ENCODE assay signal across 16 cellular contexts in genomic region chrX:153474266-153474665, GRCh38. TPM values are rescaled to one million over a fixed set of nuclear protein-coding genes. Genes with fewer than 3 reads are reported as not detected.
DNase-seq lines count a peak whose midpoint lies in the region; ATAC-seq, FAIRE-seq and TF ChIP-seq lines count a peak whose summit lies in the region.
"Had no signal": no experiment of that assay in that cellular context is flagged by ENCODE, and none has a peak within 500 bp of the region (broad histone marks: within the 10 kb centered on the region; RNA-seq: fewer than 3 reads in every experiment).

No MANE protein-coding gene starts in this region.

- H3K9me3 Mint-ChIP-seq in stimulated activated effector memory CD8-positive, alpha-beta T cell treated with anti-CD3 and anti-CD28 coated beads, Interleukin-12 subunit alpha, Interleukin-12 subunit beta, amount 100 ng/mL, for 72 hours = no peaks in the 10 kb centered on the region
- H3K9me3 Mint-ChIP-seq: activated CD4-positive, alpha-beta memory T cell treated with anti-CD3 and anti-CD28 coated beads, Interleukin-2, amount 10 ng/mL, durations not matched to agents 7 days and 5 days; activated T-helper 2 cell treated with anti-CD3 and anti-CD28 coated beads, Interferon-gamma antibody, Interleukin-2, Interleukin-4, amounts not matched to agents 10 μg/mL and 5 μg/mL and 100 μg/mL, durations not matched to agents 14 hours and 24 hours and 36 hours had no signal

- peaks cover 0 to 10% of the 10 kb centered on the region in 2 experiments; a peak in 2 of 4 replicates for H3K79me1 ChIP-seq in IMR-90 (ENCODE audit: low read depth in 1 of 2, low read length in 2 of 2)

- H4K5ac ChIP-seq in IMR-90 (ENCODE audit: low read depth, low read length) = no peak overlapping the region

- peak overlapping the region; percentile 25 for H3K4me3 Mint-ChIP-seq in stimulated activated effector memory CD8-positive, alpha-beta T cell treated with anti-CD3 and anti-CD28 coated beads, Interleukin-12 subunit alpha, Interleukin-12 subunit beta, amount 100 ng/mL, for 72 hours
- H3K4me3 Mint-ChIP-seq: activated CD4-positive, alpha-beta memory T cell treated with anti-CD3 and anti-CD28 coated beads, Interleukin-2, amount 10 ng/mL, durations not matched to agents 7 days and 5 days; neural progenitor cell had no signal

- peaks cover 23% of the 10 kb centered on the region for H3K9me1 ChIP-seq in IMR-90 (ENCODE audit: insufficient read depth, low read length)

- TF ChIP-seq RAD21 in IMR-90 (IDR thresholded peaks at IDR 0.05; ENCODE audit: low read length) = no peak

- no peak overlapping the region for H2AFZ ChIP-seq in IMR-90 (replicated peaks; ENCODE audit: low read length, poor library complexity)

- no peak for ATAC-seq in IMR-90 (ENCODE audit: low read depth)
- ATAC-seq in stimulated activated effector memory CD8-positive, alpha-beta T cell treated with anti-CD3 and anti-CD28 coated beads, Interleukin-12 subunit alpha, Interleukin-12 subunit beta, amount 100 ng/mL, for 72 hours = no peak

- H3K14ac ChIP-seq in IMR-90 (replicated peaks; ENCODE audit: low read depth, low read length) = peak overlapping the region; percentile 41; the same call in 1 of the 2 replicates

- POLR2A ChIA-PET in IMR-90 (lab: Charles Lee; ENCODE audit: unreplicated experiment) = no interaction called here

- H2BK120ac ChIP-seq in IMR-90 (ENCODE audit: low read depth, low read length) = peak overlapping the region; percentile 54

- H4K91ac ChIP-seq in IMR-90 (ENCODE audit: insufficient read depth, low read depth, low read length) = peak overlapping the region; percentile 66

- no peaks in the 10 kb centered on the region for H3K36me3 ChIP-seq in IMR-90 (ENCODE audit: control insufficient read depth, insufficient read depth, low read length)
- H3K36me3 ChIP-seq: neural progenitor cell, thyroid gland had no signal

- H4K20me1 ChIP-seq in IMR-90 (ENCODE audit: insufficient read depth, low read length) = no peaks in the 10 kb centered on the region

- H3K4ac ChIP-seq in IMR-90 (ENCODE audit: low read depth, low read length) = peak overlapping the region; percentile 79

- TF ChIP-seq CTCF in IMR-90 (conservative IDR thresholded peaks at IDR 0.05; ENCODE audit: low read depth, low read length) (no peak), coronary artery (IDR thresholded peaks at IDR 0.05) (no peak), D721Med (IDR thresholded peaks at IDR 0.05; ENCODE audit: insufficient read depth, missing control alignments) (no peak)

- no CpG with 5 or more reads among the region's 10 CpGs for WGBS in IMR-90 (ENCODE audit: extremely low coverage in 2 of 2, insufficient read length in 1 of 2), 2 experiments

- H3K56ac ChIP-seq in IMR-90 (ENCODE audit: extremely low read depth, insufficient read depth, low read length) = no peak overlapping the region

- peak overlapping the region; percentile 85 for H2AK9ac ChIP-seq in IMR-90 (replicated peaks; ENCODE audit: low read depth, low read length, poor library complexity)

- no peak for FAIRE-seq in D721Med (lab: Jason Lieb, UNC)

- no peaks in the 10 kb centered on the region for H3K36me3 Mint-ChIP-seq in stimulated activated effector memory CD8-positive, alpha-beta T cell treated with anti-CD3 and anti-CD28 coated beads, Interleukin-12 subunit alpha, Interleukin-12 subunit beta, amount 100 ng/mL, for 72 hours
- H3K36me3 Mint-ChIP-seq: neural progenitor cell had no signal

- H3K18ac ChIP-seq in IMR-90 (ENCODE audit: low read depth, low read length) = no peak overlapping the region

- no peak overlapping the region for H3K9ac ChIP-seq in IMR-90 (ENCODE audit: low read depth, low read length)
- H3K9ac ChIP-seq: neural progenitor cell had no signal

- H3K27ac ChIP-seq in IMR-90 (ENCODE audit: insufficient read depth, low read length) (no peak overlapping the region), coronary artery (peak overlapping the region; percentile 48 to 91)
- H3K27ac ChIP-seq: epithelial cell of prostate, neural progenitor cell had no signal

- H3K9me3 ChIP-seq in IMR-90 (ENCODE audit: control insufficient read depth, insufficient read depth, low read length) = no peaks in the 10 kb centered on the region
- H3K9me3 ChIP-seq: thyroid gland had no signal

- H3K27ac Mint-ChIP-seq in stimulated activated effector memory CD8-positive, alpha-beta T cell treated with anti-CD3 and anti-CD28 coated beads, Interleukin-12 subunit alpha, Interleukin-12 subunit beta, amount 100 ng/mL, for 72 hours = no peak overlapping the region
- H3K27ac Mint-ChIP-seq: activated CD4-positive, alpha-beta memory T cell treated with anti-CD3 and anti-CD28 coated beads, Interleukin-2, amount 10 ng/mL, durations not matched to agents 7 days and 5 days; activated T-helper 2 cell treated with anti-CD3 and anti-CD28 coated beads, Interferon-gamma antibody, Interleukin-2, Interleukin-4, amounts not matched to agents 10 μg/mL and 5 μg/mL and 100 μg/mL, durations not matched to agents 14 hours and 24 hours and 36 hours; neural progenitor cell had no signal

- H3K4me2 ChIP-seq in IMR-90 (ENCODE audit: low read depth, low read length) = no peak overlapping the region
- H3K4me2 ChIP-seq: neural progenitor cell had no signal

- H3K4me3 ChIP-seq in IMR-90 (ENCODE audit: insufficient read depth, low read depth, low read length) = no peak overlapping the region
- H3K4me3 ChIP-seq in coronary artery = peak overlapping the region; percentile 56
- H3K4me3 ChIP-seq: lung, neural progenitor cell, thyroid gland had no signal

- no peak overlapping the region for H2BK15ac ChIP-seq in IMR-90 (ENCODE audit: low read depth, low read length)

- BruUV-seq in IMR-90 (replicated peaks; lab: Mats Ljungman, UMichigan) = no TSS peak

- peak overlapping the region; percentile 61; the same call in 1 of the 2 replicates for H2BK20ac ChIP-seq in IMR-90 (ENCODE audit: low read depth, low read length)

- in situ Hi-C loops in IMR-90 (cut with MboI; ENCODE audit: low sequenced_read_pairs) (loop anchor here (25.0 kb wide), 1 partner anchor 437 kb away; no protein-coding TSS in a partner anchor), KBM-7 (cut with MboI; ENCODE audit: low pct_unique_long_range_greater_than_20kb, low sequenced_read_pairs) (no loop called here)

- peak overlapping the region; percentile 35; the same call in 1 of the 2 replicates for H2AK5ac ChIP-seq in IMR-90 (ENCODE audit: low read depth, low read length)

- DNase-seq in IMR-90 (no peak), coronary artery (ENCODE audit: low spot score) (no peak), KBM-7 (no peak), dermis blood vessel endothelial cell (no peak), D721Med (ENCODE audit: insufficient read length, low spot score) (no peak)
- DNase-seq in stimulated activated effector memory CD8-positive, alpha-beta T cell treated with anti-CD3 and anti-CD28 coated beads, Interleukin-12 subunit alpha, Interleukin-12 subunit beta, amount 100 ng/mL, for 72 hours (ENCODE audit: low spot score in 2 of 2) = no peak
- DNase-seq: DMS79 treated with DMSO at 0.1 percent for 48 hours, NCI-H1048, NCI-H526 treated with DMSO at 0.1 percent for 48 hours had no signal

- dilution Hi-C loops in IMR-90 (cut with HindIII; ENCODE audit: low sequenced_read_pairs, unreplicated experiment) = no loop called here

- no peaks in the 10 kb centered on the region for H3K27me3 ChIP-seq in IMR-90 (ENCODE audit: control insufficient read depth, insufficient read depth, low read length)
- H3K27me3 ChIP-seq: thyroid gland had no signal

- intact Hi-C loops in IMR-90 (cut with micrococcal nuclease) = no loop called here

- H2BK5ac ChIP-seq in IMR-90 (ENCODE audit: low read depth, low read length, poor library complexity, severe bottlenecking) = no peak overlapping the region

- H4K8ac ChIP-seq in IMR-90 (ENCODE audit: low read depth in 2 of 2, low read length in 2 of 2) = no peak overlapping the region; a peak in 1 of 4 replicates

- no peak for TF ChIP-seq POLR2A in IMR-90 (IDR thresholded peaks at IDR 0.05; ENCODE audit: low read depth, low read length)

- CTCF ChIA-PET in IMR-90 (lab: Yijun Ruan, JAX) = no interaction called here

- H3K4me1 ChIP-seq in IMR-90 (ENCODE audit: control insufficient read depth, insufficient read depth, low read length) = peaks cover 33% of the 10 kb centered on the region
- H3K4me1 ChIP-seq: neural progenitor cell had no signal

- H3K4me1 Mint-ChIP-seq in stimulated activated effector memory CD8-positive, alpha-beta T cell treated with anti-CD3 and anti-CD28 coated beads, Interleukin-12 subunit alpha, Interleukin-12 subunit beta, amount 100 ng/mL, for 72 hours = peaks cover 4% of the 10 kb centered on the region
- H3K4me1 Mint-ChIP-seq: neural progenitor cell had no signal

- no peak overlapping the region for H3K23ac ChIP-seq in IMR-90 (ENCODE audit: low read depth, low read length)

TF ChIP-seq in IMR-90, 13 proteins besides CTCF, POLR2A, EP300 and RAD21 (continues in another document):
- TF ChIP-seq NFE2L2 (IDR thresholded peaks at IDR 0.05; ENCODE audit: low read depth, low read length) (no peak), MAZ (IDR thresholded peaks at IDR 0.05; ENCODE audit: borderline replicate concordance, low read depth, low read length) (no peak), SMC3 (IDR thresholded peaks at IDR 0.05; ENCODE audit: low read depth, low read length) (no peak), MAFK (IDR thresholded peaks at IDR 0.05; ENCODE audit: low read depth, low read length) (no peak), RCOR1 (IDR thresholded peaks at IDR 0.05; ENCODE audit: insufficient replicate concordance, low read length) (no peak)

RNA-seq across cellular contexts. Expression of gene HAUS7, which starts 3.9 kb away (rescaled TPM):
- total RNA-seq in IMR-90 (2012; rRNA removed) = 10.8 TPM in 2 replicates
- 25.9 and 27.7 TPM in 2 replicates for polyA plus RNA-seq in IMR-90 (2012; rRNA removed)
- polyA plus RNA-seq in IMR-90 (2012; cell fraction: cytosol; rRNA removed) = 22.1 and 24.3 TPM in 2 replicates
- polyA plus RNA-seq in IMR-90 (2012; cell fraction: nucleus; rRNA removed; ENCODE audit: low replicate concordance) = 188 and 200 TPM in 2 replicates
- total RNA-seq in dermis blood vessel endothelial cell = 14.5 and 21.5 TPM in 2 replicates

RNA-seq across cellular contexts. Expression of gene BGN, which starts 20.5 kb away (rescaled TPM):
- total RNA-seq in IMR-90 (2012; rRNA removed) (10.0 and 11.3 TPM in 2 replicates), dermis blood vessel endothelial cell (27.4 and 53.9 TPM in 2 replicates)
- 269 and 298 TPM in 2 replicates for polyA plus RNA-seq in IMR-90 (2012; rRNA removed)
- polyA plus RNA-seq in IMR-90 (2012; cell fraction: cytosol; rRNA removed) = 360 and 422 TPM in 2 replicates
- 90.5 and 138 TPM in 2 replicates for polyA plus RNA-seq in IMR-90 (2012; cell fraction: nucleus; rRNA removed; ENCODE audit: low replicate concordance)
- total RNA-seq: activated CD4-positive, alpha-beta memory T cell treated with anti-CD3 and anti-CD28 coated beads, Interleukin-2, amount 10 ng/mL, durations not matched to agents 7 days and 5 days; activated T-helper 2 cell treated with anti-CD3 and anti-CD28 coated beads, Interferon-gamma antibody, Interleukin-2, Interleukin-4, amounts not matched to agents 10 μg/mL and 5 μg/mL and 100 μg/mL, durations not matched to agents 14 hours and 24 hours and 36 hours had no signal

RNA-seq across cellular contexts. Expression of gene TREX2, which starts 28.4 kb away (rescaled TPM):
- total RNA-seq in IMR-90 (2012; rRNA removed) = 0.36 and 0.56 TPM in 2 replicates
- 0.84 and 1.1 TPM in 2 replicates for polyA plus RNA-seq in IMR-90 (2012; rRNA removed)
- polyA plus RNA-seq in IMR-90 (2012; cell fraction: cytosol; rRNA removed) = 0.30 and 0.63 TPM in 2 replicates
- 8.3 and 18.4 TPM in 2 replicates for polyA plus RNA-seq in IMR-90 (2012; cell fraction: nucleus; rRNA removed; ENCODE audit: low replicate concordance)
- 0.19 and 4.1 TPM in 2 replicates for total RNA-seq in dermis blood vessel endothelial cell

RNA-seq across cellular contexts. Expression of gene ATP2B3, which starts 43.2 kb away (rescaled TPM):
- total RNA-seq in IMR-90 (2012; rRNA removed) (under 0.01 TPM in 1 of 2 replicates, not detected in the other), dermis blood vessel endothelial cell (under 0.01 TPM in 1 of 2 replicates, not detected in the other)
- 0.03 and 0.06 TPM in 2 replicates for polyA plus RNA-seq in IMR-90 (2012; rRNA removed)
- polyA plus RNA-seq in IMR-90 (2012; cell fraction: cytosol; rRNA removed) = 0.03 TPM in 1 of 2 replicates, not detected in the other
- polyA plus RNA-seq in IMR-90 (2012; cell fraction: nucleus; rRNA removed; ENCODE audit: low replicate concordance) = 0.26 and 0.38 TPM in 2 replicates
- total RNA-seq: activated CD4-positive, alpha-beta memory T cell treated with anti-CD3 and anti-CD28 coated beads, Interleukin-2, amount 10 ng/mL, durations not matched to agents 7 days and 5 days; activated T-helper 2 cell treated with anti-CD3 and anti-CD28 coated beads, Interferon-gamma antibody, Interleukin-2, Interleukin-4, amounts not matched to agents 10 μg/mL and 5 μg/mL and 100 μg/mL, durations not matched to agents 14 hours and 24 hours and 36 hours; right cardiac atrium; thyroid gland had no signal
- polyA plus RNA-seq: lung had no signal
